18 cellular contexts compared by ENCODE assay signal in the genomic region with DNA sequence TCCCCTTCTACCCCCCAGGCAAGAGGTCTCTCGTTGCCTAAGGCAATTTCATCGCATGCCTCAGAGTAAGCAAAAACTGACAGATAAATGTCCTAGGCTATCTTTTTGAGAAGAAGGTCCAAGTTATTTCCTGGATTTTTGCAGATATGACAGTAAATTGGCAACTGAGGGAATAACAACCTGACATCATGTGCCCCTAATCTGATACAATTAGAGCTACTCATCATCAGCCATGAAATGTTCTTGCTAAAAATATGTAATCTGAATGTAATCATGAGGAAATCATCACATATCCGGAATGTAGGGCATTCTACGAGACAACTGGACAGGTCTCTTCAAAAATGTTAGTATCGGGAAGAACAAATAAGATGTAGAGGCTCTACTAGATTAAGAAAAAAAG. TPM values are rescaled to one million over a fixed set of nuclear protein-coding genes. Genes with fewer than 3 reads are reported as not detected.
DNase-seq lines count a peak whose midpoint lies in the region; ATAC-seq and TF ChIP-seq lines count a peak whose summit lies in the region.
"Had no signal": no experiment of that assay in that cellular context is flagged by ENCODE, and none has a peak within 500 bp of the region (broad histone marks: within the 10 kb centered on the region; RNA-seq: fewer than 3 reads in every experiment).

No MANE protein-coding gene starts in this region.

- no peak for ATAC-seq in CD4-positive, CD25-positive, alpha-beta regulatory T cell (ENCODE audit: low read depth in 2 of 2)
- no peak for ATAC-seq in RWPE2 (ENCODE audit: low read depth)

- H3K9me3 Mint-ChIP-seq in CD4-positive, CD25-positive, alpha-beta regulatory T cell = peaks cover 0 to 2% (median 0%) of the 10 kb centered on the region in 7 donors
- H3K9me3 Mint-ChIP-seq in glutamatergic neuron (ENCODE audit: unreplicated experiment) = no peaks in the 10 kb centered on the region

- H3K27me3 Mint-ChIP-seq in CD4-positive, CD25-positive, alpha-beta regulatory T cell = no peaks in the 10 kb centered on the region
- H3K27me3 Mint-ChIP-seq in glutamatergic neuron (ENCODE audit: unreplicated experiment) = no peaks in the 10 kb centered on the region
- H3K27me3 Mint-ChIP-seq: IgD-negative memory B cell had no signal

- H3K9me3 ChIP-seq in CD4-positive, CD25-positive, alpha-beta regulatory T cell (ENCODE audit: control insufficient read depth in 2 of 2, low read length in 2 of 2) = no peaks in the 10 kb centered on the region
- no peaks in the 10 kb centered on the region for H3K9me3 ChIP-seq in RWPE2 (ENCODE audit: severe bottlenecking)
- H3K9me3 ChIP-seq: BLaER1 treated with 17β-estradiol and CSF1 and Interleukin-3, amounts not matched to agents 10 nM and 100 nM had no signal

- H3K4me1 ChIP-seq in CD4-positive, CD25-positive, alpha-beta regulatory T cell (ENCODE audit: control insufficient read depth, insufficient read depth, low read length, poor library complexity, severe bottlenecking) = peaks cover 24% of the 10 kb centered on the region
- H3K4me1 ChIP-seq in RWPE2 (ENCODE audit: insufficient read depth, poor library complexity, severe bottlenecking) = peaks cover 12% of the 10 kb centered on the region
- H3K4me1 ChIP-seq: BLaER1 treated with 17β-estradiol and CSF1 and Interleukin-3, amounts not matched to agents 10 nM and 100 nM had no signal

- peak overlapping the region; percentile 11 for H3K4me3 ChIP-seq in CD4-positive, CD25-positive, alpha-beta regulatory T cell (ENCODE audit: low read depth, low read length)
- no peak overlapping the region for H3K4me3 ChIP-seq in RWPE2 (ENCODE audit: severe bottlenecking)
- H3K4me3 ChIP-seq: BLaER1 treated with 17β-estradiol and CSF1 and Interleukin-3, amounts not matched to agents 10 nM and 100 nM had no signal

- H3K36me3 ChIP-seq in CD4-positive, CD25-positive, alpha-beta regulatory T cell (ENCODE audit: control insufficient read depth, insufficient read depth, low read length) = peaks cover 9% of the 10 kb centered on the region
- no peaks in the 10 kb centered on the region for H3K36me3 ChIP-seq in RWPE2 (ENCODE audit: low read depth)
- H3K36me3 ChIP-seq: BLaER1 treated with 17β-estradiol and CSF1 and Interleukin-3, amounts not matched to agents 10 nM and 100 nM had no signal

- H3K27ac Mint-ChIP-seq in CD4-positive, CD25-positive, alpha-beta regulatory T cell = no peak overlapping the region
- no peak overlapping the region for H3K27ac Mint-ChIP-seq in glutamatergic neuron (ENCODE audit: unreplicated experiment)
- H3K27ac Mint-ChIP-seq: IgD-negative memory B cell had no signal

- H3K4me3 Mint-ChIP-seq in CD4-positive, CD25-positive, alpha-beta regulatory T cell = no peak overlapping the region
- H3K4me3 Mint-ChIP-seq in glutamatergic neuron (ENCODE audit: unreplicated experiment) = no peak overlapping the region
- H3K4me3 Mint-ChIP-seq: IgD-negative memory B cell had no signal

- TF ChIP-seq CTCF in RWPE2 (IDR thresholded peaks at IDR 0.05; ENCODE audit: poor library complexity, severe bottlenecking) (no peak), glutamatergic neuron (IDR thresholded peaks at IDR 0.05; ENCODE audit: partially characterized antibody, unreplicated experiment) (no peak)

- H3K36me3 Mint-ChIP-seq in CD4-positive, CD25-positive, alpha-beta regulatory T cell = peaks cover 13% of the 10 kb centered on the region
- no peaks in the 10 kb centered on the region for H3K36me3 Mint-ChIP-seq in glutamatergic neuron (ENCODE audit: unreplicated experiment)
- H3K36me3 Mint-ChIP-seq: IgD-negative memory B cell had no signal

- no peak overlapping the region for H3K27ac ChIP-seq in CD4-positive, CD25-positive, alpha-beta regulatory T cell (ENCODE audit: insufficient read depth, low read length, poor library complexity, severe bottlenecking)
- peak overlapping the region; percentile 30 for H3K27ac ChIP-seq in RWPE2 (ENCODE audit: poor library complexity, severe bottlenecking)
- peak overlapping the region; percentile 46 for H3K27ac ChIP-seq in caudate nucleus (ENCODE audit: low read depth, low read length)
- H3K27ac ChIP-seq: BLaER1 treated with 17β-estradiol and CSF1 and Interleukin-3, amounts not matched to agents 10 nM and 100 nM had no signal

- no peak for DNase-seq in CD4-positive, CD25-positive, alpha-beta regulatory T cell
- DNase-seq in RWPE2 (ENCODE audit: low spot score) (no peak), caudate nucleus (lab: John Stamatoyannopoulos, UW) (no peak), lung microvascular endothelial cell (ENCODE audit: low read depth in 2 of 2) (peak; percentile 4 to 78), mucosa of gallbladder (ENCODE audit: low spot score) (no peak), glutamatergic neuron (no peak)
- no peak for DNase-seq in activated CD4-positive, alpha-beta T cell treated with anti-CD3 and anti-CD28 coated beads for 4 hours
- DNase-seq: DND-41; GF-D8; NCI-H1417; NCI-H1930; NCI-H446; NCI-H69; NK-92 treated with Interleukin-12 subunit alpha and Interleukin-12 subunit beta, amount 100 ng/mL, for 24 hours; SIG-M5 had no signal

- peaks cover 23 to 78% (median 60%) of the 10 kb centered on the region in 4 donors for H3K4me1 Mint-ChIP-seq in CD4-positive, CD25-positive, alpha-beta regulatory T cell
- H3K4me1 Mint-ChIP-seq in glutamatergic neuron (ENCODE audit: low read depth, unreplicated experiment) = no peaks in the 10 kb centered on the region

- no peaks in the 10 kb centered on the region for H3K27me3 ChIP-seq in CD4-positive, CD25-positive, alpha-beta regulatory T cell (ENCODE audit: control insufficient read depth, insufficient read depth, low read length)
- no peaks in the 10 kb centered on the region for H3K27me3 ChIP-seq in RWPE2 (ENCODE audit: insufficient read depth, poor library complexity, severe bottlenecking)
- H3K27me3 ChIP-seq: BLaER1 treated with 17β-estradiol and CSF1 and Interleukin-3, amounts not matched to agents 10 nM and 100 nM had no signal

RNA-seq across cellular contexts. Expression of gene TNIK, which starts 44.1 kb away (rescaled TPM):
- 162 TPM for total RNA-seq in CD4-positive, CD25-positive, alpha-beta regulatory T cell
- polyA plus RNA-seq in CD4-positive, CD25-positive, alpha-beta regulatory T cell = 10 to 100 TPM; 14.7 to 26.7 (median 22.0) TPM
- total RNA-seq in lung microvascular endothelial cell = 9.7 and 14.2 TPM in 2 replicates
- 33.9 TPM for total RNA-seq in mucosa of gallbladder
- 1.5 TPM for total RNA-seq in glutamatergic neuron (ENCODE audit: unreplicated experiment)
- total RNA-seq: OCI-LY7 had no signal

Comparison
In these comparisons a context has a peak if more than half of its experiments do, and no peak if none do; other contexts are left out.
1. DNase-seq: peak in lung microvascular endothelial cell (2 of 2); none in CD4-positive, CD25-positive, alpha-beta regulatory T cell (0 of 3), RWPE2 (single experiment), caudate nucleus (0 of 61), activated CD4-positive, alpha-beta T cell treated with anti-CD3 and anti-CD28 coated beads for 4 hours (0 of 2), mucosa of gallbladder (single experiment) and glutamatergic neuron (single experiment).